Comparison of ENCODE assay signal across 13 cellular contexts in genomic region chr1:6353948-6354658, GRCh38. TPM values are rescaled to one million over a fixed set of nuclear protein-coding genes. Genes with fewer than 3 reads are reported as not detected.
A peak's percentile ranks its signal among the peaks of the same experiment; 100 is the strongest.
DNase-seq lines count a peak whose midpoint lies in the region; TF ChIP-seq lines count a peak whose summit lies in the region.
"Had no signal": no experiment of that assay in that cellular context is flagged by ENCODE, and none has a peak within 500 bp of the region (broad histone marks: within the 10 kb centered on the region; RNA-seq: fewer than 3 reads in every experiment).

No MANE protein-coding gene starts in this region.

- peak overlapping the region; percentile 41 for H3K9ac ChIP-seq in skeletal muscle satellite cell (ENCODE audit: low read depth, low read length)

- TF ChIP-seq POLR2A in breast epithelium (IDR thresholded peaks at IDR 0.05): no peak

- H3K36me3 ChIP-seq in breast epithelium (no peaks in the 10 kb centered on the region), skeletal muscle satellite cell (ENCODE audit: insufficient read depth, low read length) (no peaks in the 10 kb centered on the region)

- TF ChIP-seq CTCF in breast epithelium (IDR thresholded peaks at IDR 0.05): no peak
- no peak for TF ChIP-seq CTCF in coronary artery (IDR thresholded peaks at IDR 0.05)

- peak; percentile 55 for DNase-seq in HuH-7 (ENCODE audit: low spot score)
- peak in 1 of 2 donors; percentile 40 for DNase-seq in breast epithelium (ENCODE audit: low spot score in 2 of 2)
- peak; percentile 73 for DNase-seq in islet precursor cell
- DNase-seq in NCI-H510A treated with DMSO at 0.1 percent for 48 hours (lab: John Stamatoyannopoulos, UW): no peak
- no peak for DNase-seq in NCI-H345 (lab: John Stamatoyannopoulos, UW)
- DNase-seq in DMS153 treated with DMSO at 0.1 percent for 48 hours (lab: John Stamatoyannopoulos, UW; ENCODE audit: unreplicated experiment): no peak
- no peak for DNase-seq in coronary artery (ENCODE audit: low spot score)
- DNase-seq: activated CD4-positive, alpha-beta T cell treated with anti-CD3 and anti-CD28 coated beads, Interleukin-2, amount 50 U/mL, for 1 hour; activated naive CD8-positive, alpha-beta T cell treated with anti-CD3 and anti-CD28 coated beads, Interleukin-2, amount 10 ng/mL, durations not matched to agents 7 days and 5 days; CD8-positive, alpha-beta T cell had no signal

- H3K27ac ChIP-seq in breast epithelium (peak overlapping the region; percentile 36 to 44), coronary artery (peak overlapping the region in 1 of 2 donors; percentile 35)
- H3K27ac ChIP-seq: SK-N-MC had no signal

- H3K9me3 ChIP-seq in breast epithelium (no peaks in the 10 kb centered on the region), skeletal muscle satellite cell (replicated peaks; ENCODE audit: low read length) (no peaks in the 10 kb centered on the region)

- no peak overlapping the region for H3K4me3 ChIP-seq in breast epithelium
- peak overlapping the region; percentile 24 for H3K4me3 ChIP-seq in skeletal muscle satellite cell (ENCODE audit: low read length)
- H3K4me3 ChIP-seq in coronary artery: no peak overlapping the region
- H3K4me3 ChIP-seq: GM12878, SK-N-MC had no signal

- no peaks in the 10 kb centered on the region for H3K27me3 ChIP-seq in breast epithelium
- H3K27me3 ChIP-seq in skeletal muscle satellite cell (ENCODE audit: control insufficient read depth, insufficient read depth, low read length): no peaks in the 10 kb centered on the region

- H3K4me1 ChIP-seq in breast epithelium: peaks cover 12 to 37% of the 10 kb centered on the region in 2 donors
- H3K4me1 ChIP-seq in skeletal muscle satellite cell (ENCODE audit: control insufficient read depth, insufficient read depth, low read length): peaks cover 16% of the 10 kb centered on the region

- H3K4me2 ChIP-seq in skeletal muscle satellite cell (ENCODE audit: low read length): peak overlapping the region; percentile 56

- intact Hi-C loops in breast epithelium (cut with DNase I; ENCODE audit: low total_unique reads): no loop called here

RNA-seq across cellular contexts. Expression of gene ACOT7, which starts 39.5 kb away (rescaled TPM):
- 10 to 100 TPM in 2 of 3 donors, 1 to 10 TPM in 1; 9.4 to 12.8 (median 11.5) TPM for total RNA-seq in breast epithelium
- 37.1 and 45.9 TPM in 2 replicates for total RNA-seq in skeletal muscle satellite cell (2012; rRNA removed)

Comparison
In these comparisons a context has a peak if more than half of its experiments do, and no peak if none do; other contexts are left out.
1. DNase-seq: peak in HuH-7 (single experiment) and islet precursor cell (single experiment); none in NCI-H510A treated with DMSO at 0.1 percent for 48 hours (single experiment), NCI-H345 (single experiment), DMS153 treated with DMSO at 0.1 percent for 48 hours (single experiment) and coronary artery (single experiment).